ENCODE assay signal across 1 cellular context in genomic region chr3:10515884-10516495, GRCh38.
TF ChIP-seq lines count a peak whose summit lies in the region.

No MANE protein-coding gene starts in this region.

TF ChIP-seq in H1, 55 proteins besides CTCF, POLR2A, EP300 and RAD21 (continued from another document):
- TF ChIP-seq CHD7 (IDR thresholded peaks at IDR 0.05; ENCODE audit: insufficient replicate concordance, low read length) (no peak), SIX5 (IDR thresholded peaks at IDR 0.05; ENCODE audit: low read depth, low read length) (no peak), EGR1 (IDR thresholded peaks at IDR 0.05; ENCODE audit: borderline replicate concordance, low read depth, low read length) (no peak), USF2 (IDR thresholded peaks at IDR 0.05; ENCODE audit: low read length) (no peak), KDM5A (IDR thresholded peaks at IDR 0.05; ENCODE audit: low read length) (no peak), SRF (IDR thresholded peaks at IDR 0.05; ENCODE audit: low read depth, low read length) (no peak)
TF ChIP-seq in H1: peak in this region for 0.
